8 cellular contexts compared by ENCODE assay signal in the genomic region with DNA sequence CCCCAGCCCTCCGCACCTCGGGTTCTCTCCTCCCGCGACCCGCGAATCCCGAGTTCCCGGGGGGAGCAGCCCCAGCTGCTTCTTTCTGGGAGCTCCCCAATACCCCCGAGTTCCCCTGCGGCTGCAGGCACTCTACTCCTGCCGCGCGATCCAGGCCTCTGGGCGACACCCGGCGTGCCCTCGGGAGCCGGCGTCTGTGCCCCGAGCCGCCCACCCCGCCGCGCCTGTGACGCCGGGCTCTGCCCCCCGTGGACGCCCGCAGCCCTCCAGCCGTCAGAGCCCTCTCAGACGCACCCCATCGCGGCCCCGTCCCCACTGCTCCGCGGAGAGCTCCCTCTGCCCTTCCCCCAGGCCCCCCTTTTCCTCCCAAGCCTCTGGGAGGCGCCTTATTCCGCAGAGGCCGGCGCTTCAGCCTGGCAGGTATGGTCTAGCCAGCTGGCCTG. TPM values are rescaled to one million over a fixed set of nuclear protein-coding genes. Genes with fewer than 3 reads are reported as not detected.
DNase-seq lines count a peak whose midpoint lies in the region; ATAC-seq and TF ChIP-seq lines count a peak whose summit lies in the region.

No MANE protein-coding gene starts in this region.

- H2AFZ ChIP-seq in mammary epithelial cell (ENCODE audit: low read depth, low read length), result peak overlapping the region; percentile 91

- TF ChIP-seq CTCF in cardiac muscle cell (IDR thresholded peaks at IDR 0.05; ENCODE audit: low read depth, low read length) (no peak), mammary epithelial cell (conservative IDR thresholded peaks at IDR 0.05 in 1 of 2, IDR thresholded peaks at IDR 0.05 in 1 of 2; ENCODE audit: extremely low read depth in 1 of 2, insufficient read depth in 1 of 2, low read depth in 1 of 2, low read length in 2 of 2) (no peak), lower lobe of right lung (IDR thresholded peaks at IDR 0.05) (no peak)

- H3K27me3 ChIP-seq in cardiac muscle cell (peaks cover 62% of the 10 kb centered on the region), mammary epithelial cell (ENCODE audit: insufficient read depth, low read length) (no peaks in the 10 kb centered on the region), lower lobe of right lung (ENCODE audit: low read depth) (peaks cover 24% of the 10 kb centered on the region), subcutaneous abdominal adipose tissue (ENCODE audit: control insufficient read depth in 5 of 5, insufficient read depth in 4 of 5, low read length in 5 of 5) (peaks cover 0 to 28% (median 8%) of the 10 kb centered on the region in 5 donors)

- H4K20me1 ChIP-seq in mammary epithelial cell (ENCODE audit: insufficient read depth, low read length), result no peaks in the 10 kb centered on the region

- H3K9me3 ChIP-seq in cardiac muscle cell (ENCODE audit: low read depth) (no peaks in the 10 kb centered on the region), mammary epithelial cell (replicated peaks; ENCODE audit: insufficient read depth, low read length) (no peaks in the 10 kb centered on the region), lower lobe of right lung (no peaks in the 10 kb centered on the region), subcutaneous abdominal adipose tissue (ENCODE audit: control insufficient read depth in 5 of 5, low read length in 5 of 5) (no peaks in the 10 kb centered on the region)

- intact Hi-C loops in Right ventricle myocardium inferior (cut with DNase I) (no loop called here), mammary epithelial cell (cut with micrococcal nuclease) (loop anchor here (5.0 kb wide), 1 partner anchor 65 kb away; no protein-coding TSS in a partner anchor), lower lobe of right lung (cut with DNase I) (no loop called here)

- H3K79me2 ChIP-seq in mammary epithelial cell (ENCODE audit: insufficient read depth, low read length), result no peaks in the 10 kb centered on the region

- in situ Hi-C loops in mammary epithelial cell (cut with MboI; ENCODE audit: low sequenced_read_pairs in 2 of 2), result no loop called here

- 4% methylated on average over 5 of the region's 40 CpGs for WGBS in mammary epithelial cell (ENCODE audit: low coverage, missing lambda C conversion rate)

- CTCF ChIA-PET in mammary epithelial cell (lab: Charles Lee; ENCODE audit: low non-redundant PET), result no interaction called here

- peaks cover 4% of the 10 kb centered on the region for H3K4me1 ChIP-seq in cardiac muscle cell (ENCODE audit: low read depth)
- peaks cover 13% of the 10 kb centered on the region for H3K4me1 ChIP-seq in mammary epithelial cell (ENCODE audit: insufficient read depth, low read length)
- H3K4me1 ChIP-seq in lower lobe of right lung, result peaks cover 17% of the 10 kb centered on the region
- peaks cover 0 to 20% (median 17%) of the 10 kb centered on the region in 5 donors for H3K4me1 ChIP-seq in subcutaneous abdominal adipose tissue (ENCODE audit: control insufficient read depth in 5 of 5, insufficient read depth in 5 of 5, low read length in 5 of 5)

- H3K27ac ChIP-seq in cardiac muscle cell (no peak overlapping the region), mammary epithelial cell (ENCODE audit: insufficient read depth, low read depth, low read length) (no peak overlapping the region), lower lobe of right lung (no peak overlapping the region), subcutaneous abdominal adipose tissue (ENCODE audit: low read depth, low read length) (no peak overlapping the region)

- H3K9ac ChIP-seq in mammary epithelial cell (ENCODE audit: insufficient read depth, low read length), result no peak overlapping the region
- no peak overlapping the region for H3K9ac ChIP-seq in subcutaneous abdominal adipose tissue (ENCODE audit: low read length in 5 of 5)

- H3K36me3 ChIP-seq in cardiac muscle cell (no peaks in the 10 kb centered on the region), mammary epithelial cell (ENCODE audit: insufficient read depth, low read length) (no peaks in the 10 kb centered on the region), lower lobe of right lung (no peaks in the 10 kb centered on the region), subcutaneous abdominal adipose tissue (ENCODE audit: control insufficient read depth in 5 of 5, insufficient read depth in 5 of 5, low read length in 5 of 5) (no peaks in the 10 kb centered on the region)

- H3K4me3 ChIP-seq in cardiac muscle cell, result peak overlapping the region; percentile 36
- H3K4me3 ChIP-seq in mammary epithelial cell (replicated peaks in 1 of 3; ENCODE audit: insufficient read depth in 1 of 3, low read depth in 2 of 3, low read length in 3 of 3), result peak overlapping the region; percentile 52 to 60 (median 58)
- peak overlapping the region; percentile 63 for H3K4me3 ChIP-seq in lower lobe of right lung
- H3K4me3 ChIP-seq in subcutaneous abdominal adipose tissue (ENCODE audit: low read depth in 1 of 5, low read length in 5 of 5), result peak overlapping the region in 4 of 5 donors; percentile 59 to 67 (median 60)

- H3K4me2 ChIP-seq in mammary epithelial cell (ENCODE audit: insufficient read depth, low read depth, low read length), result peak overlapping the region; percentile 97

- ATAC-seq in Right ventricle myocardium inferior, result no peak
- ATAC-seq in lower lobe of right lung, result peak; percentile 65 to 66

- DNase-seq in cardiac muscle cell (ENCODE audit: low read depth in 1 of 2, low spot score in 1 of 2), result peak in 1 of 2 donors; percentile 28
- no peak for DNase-seq in Right ventricle myocardium inferior (ENCODE audit: missing footprints)
- peak; percentile 32 for DNase-seq in NCI-H1105 (lab: John Stamatoyannopoulos, UW)
- no peak for DNase-seq in mammary epithelial cell
- DNase-seq in lower lobe of right lung, result no peak
- DNase-seq in SW 1271 (lab: John Stamatoyannopoulos, UW), result no peak
- no peak for DNase-seq in Kasumi-1 (lab: John Stamatoyannopoulos, UW)

- dilution Hi-C loops in mammary epithelial cell (cut with HindIII; ENCODE audit: low sequenced_read_pairs), result no loop called here

- BruUV-seq in mammary epithelial cell (replicated peaks; lab: Mats Ljungman, UMichigan), result no TSS peak

RNA-seq across cellular contexts. Expression of gene GLB1L2, which starts 0.4 kb away (rescaled TPM):
- 2.0 and 3.8 TPM in 2 replicates for total RNA-seq in cardiac muscle cell
- polyA plus RNA-seq in cardiac muscle cell, result 1.00 and 2.6 TPM in 2 replicates
- total RNA-seq in Right ventricle myocardium inferior, result 0.32 TPM
- 1 to 10 TPM; 1.0 to 4.1 TPM for total RNA-seq in mammary epithelial cell
- polyA plus RNA-seq in mammary epithelial cell, result 4.8 TPM
- polyA minus RNA-seq in mammary epithelial cell, result 4.0 TPM
- 5.1 TPM for total RNA-seq in lower lobe of right lung

RNA-seq across cellular contexts. Expression of gene GLB1L3, which starts 56.0 kb away (rescaled TPM):
- not detected in 2 replicates for total RNA-seq in cardiac muscle cell
- not detected in 2 replicates for polyA plus RNA-seq in cardiac muscle cell
- total RNA-seq in Right ventricle myocardium inferior, result not detected
- 1 to 10 TPM in 1 of 2 donors, under 1 TPM in 1; 0.50 to 6.3 TPM for total RNA-seq in mammary epithelial cell
- polyA plus RNA-seq in mammary epithelial cell, result 2.1 TPM
- polyA minus RNA-seq in mammary epithelial cell, result not detected
- 0.27 TPM for total RNA-seq in lower lobe of right lung
